In the genomic region with DNA sequence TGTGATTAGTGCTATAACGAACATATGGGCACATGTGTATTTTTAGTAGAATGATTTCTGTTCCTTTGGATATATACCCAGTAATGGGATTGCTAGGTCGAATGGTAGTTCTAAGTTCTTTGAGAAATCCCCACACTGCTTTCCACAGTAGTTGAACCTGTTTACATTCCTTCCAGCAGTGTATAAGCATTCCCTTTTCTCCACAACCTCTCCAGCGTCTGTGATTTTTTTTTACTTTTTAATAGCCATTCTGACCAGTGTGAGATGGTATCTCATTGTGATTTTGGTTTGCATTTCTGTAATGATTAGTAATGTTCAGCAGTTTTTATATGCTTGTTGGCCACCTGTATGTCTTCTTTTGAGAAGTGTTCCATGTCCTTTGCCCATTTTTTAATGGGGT, we compare ENCODE assay signal across 19 cellular contexts.
"Had no signal": no experiment of that assay in that cellular context is flagged by ENCODE, and none has a peak within 500 bp of the region (broad histone marks: within the 10 kb centered on the region; RNA-seq: fewer than 3 reads in every experiment).

No MANE protein-coding gene starts in this region.

- H3K36me3 Mint-ChIP-seq: naive B cell had no signal

- ATAC-seq: left colon, left ventricle myocardium superior, sciatic nerve had no signal

- H3K4me3 Mint-ChIP-seq: naive B cell, nephron progenitor cell had no signal

- DNase-seq: effector memory CD4-positive, alpha-beta T cell; esophagus squamous epithelium; foreskin melanocyte; head of caudate nucleus; hippocampal formation; left colon; left ventricle myocardium superior; mesendoderm; naive B cell; nephron progenitor cell; stimulated activated CD4-positive, alpha-beta T cell treated with anti-CD3 and anti-CD28 coated beads, Interleukin-2, amount 100 ng/mL, for 24 hours; stimulated activated CD4-positive, alpha-beta T cell treated with anti-CD3 and anti-CD28 coated beads, Interleukin-4, amount 100 ng/mL, for 4 hours; stimulated activated naive CD4-positive, alpha-beta T cell; stomach; substantia nigra; transverse colon had no signal

- H3K9me3 ChIP-seq: esophagus squamous epithelium, stomach, thoracic aorta, transverse colon had no signal

- H3K27ac Mint-ChIP-seq: naive B cell, nephron progenitor cell had no signal

- H3K4me3 ChIP-seq: esophagus squamous epithelium, lung, stomach, thoracic aorta, transverse colon had no signal

- H3K27ac ChIP-seq: esophagus squamous epithelium, thoracic aorta had no signal

- H3K9me3 Mint-ChIP-seq: naive B cell, nephron progenitor cell had no signal

- H3K27me3 ChIP-seq: esophagus squamous epithelium, stomach, transverse colon had no signal

- H3K36me3 ChIP-seq: esophagus squamous epithelium, stomach, thoracic aorta, transverse colon had no signal
